ENCODE assay signal across 1 cellular context in the genomic region with DNA sequence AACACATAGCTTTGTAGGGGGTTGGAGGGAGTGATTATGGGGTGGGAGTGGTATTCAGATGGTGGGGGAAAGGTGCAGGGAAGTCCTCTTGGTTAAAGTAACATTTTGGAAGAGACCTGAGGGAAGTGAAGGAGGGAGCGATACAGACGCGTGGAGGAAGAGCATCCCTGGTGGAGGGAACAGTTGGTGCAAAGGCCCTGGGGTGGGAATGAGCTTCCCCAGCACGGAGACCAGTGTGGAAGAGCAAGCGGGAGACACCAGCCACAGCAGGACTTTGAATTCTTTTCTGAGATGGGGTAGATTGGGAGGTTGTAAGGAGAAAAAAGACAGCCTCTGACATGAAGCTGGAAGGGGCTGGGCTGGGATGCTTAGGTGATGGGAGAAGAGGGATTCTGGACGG.
TF ChIP-seq lines count a peak whose summit lies in the region.

No MANE protein-coding gene starts in this region.

TF ChIP-seq in IMR-90, 13 proteins besides CTCF, POLR2A, EP300 and RAD21:
- no peak for TF ChIP-seq NFE2L2 (IDR thresholded peaks at IDR 0.05; ENCODE audit: low read depth, low read length)
- TF ChIP-seq MAFK (IDR thresholded peaks at IDR 0.05; ENCODE audit: low read depth, low read length), result no peak
- TF ChIP-seq, protein P1, sequence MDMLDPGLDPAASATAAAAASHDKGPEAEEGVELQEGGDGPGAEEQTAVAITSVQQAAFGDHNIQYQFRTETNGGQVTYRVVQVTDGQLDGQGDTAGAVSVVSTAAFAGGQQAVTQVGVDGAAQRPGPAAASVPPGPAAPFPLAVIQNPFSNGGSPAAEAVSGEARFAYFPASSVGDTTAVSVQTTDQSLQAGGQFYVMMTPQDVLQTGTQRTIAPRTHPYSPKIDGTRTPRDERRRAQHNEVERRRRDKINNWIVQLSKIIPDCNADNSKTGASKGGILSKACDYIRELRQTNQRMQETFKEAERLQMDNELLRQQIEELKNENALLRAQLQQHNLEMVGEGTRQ (IDR thresholded peaks at IDR 0.05; ENCODE audit: low read depth, low read length), result no peak
- TF ChIP-seq MAZ (IDR thresholded peaks at IDR 0.05; ENCODE audit: borderline replicate concordance, low read depth, low read length), result no peak
- TF ChIP-seq MXI1 (IDR thresholded peaks at IDR 0.05; ENCODE audit: borderline replicate concordance, low read depth, low read length), result no peak
- no peak for TF ChIP-seq CHD1 (IDR thresholded peaks at IDR 0.05; ENCODE audit: low read depth, low read length)
- no peak for TF ChIP-seq CEBPB (IDR thresholded peaks at IDR 0.05; ENCODE audit: low read depth, low read length)
- TF ChIP-seq RFX5 (IDR thresholded peaks at IDR 0.05; ENCODE audit: low read depth, low read length), result no peak
- no peak for TF ChIP-seq FOS (IDR thresholded peaks at IDR 0.05; ENCODE audit: low read depth, low read length)
- no peak for TF ChIP-seq SMC3 (IDR thresholded peaks at IDR 0.05; ENCODE audit: low read depth, low read length)
- TF ChIP-seq RCOR1 (IDR thresholded peaks at IDR 0.05; ENCODE audit: insufficient replicate concordance, low read length), result no peak
- TF ChIP-seq, protein P2, sequence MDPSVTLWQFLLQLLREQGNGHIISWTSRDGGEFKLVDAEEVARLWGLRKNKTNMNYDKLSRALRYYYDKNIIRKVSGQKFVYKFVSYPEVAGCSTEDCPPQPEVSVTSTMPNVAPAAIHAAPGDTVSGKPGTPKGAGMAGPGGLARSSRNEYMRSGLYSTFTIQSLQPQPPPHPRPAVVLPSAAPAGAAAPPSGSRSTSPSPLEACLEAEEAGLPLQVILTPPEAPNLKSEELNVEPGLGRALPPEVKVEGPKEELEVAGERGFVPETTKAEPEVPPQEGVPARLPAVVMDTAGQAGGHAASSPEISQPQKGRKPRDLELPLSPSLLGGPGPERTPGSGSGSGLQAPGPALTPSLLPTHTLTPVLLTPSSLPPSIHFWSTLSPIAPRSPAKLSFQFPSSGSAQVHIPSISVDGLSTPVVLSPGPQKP (IDR thresholded peaks at IDR 0.05; ENCODE audit: borderline replicate concordance, low read depth, low read length), result no peak
- TF ChIP-seq BHLHE40 (IDR thresholded peaks at IDR 0.05; ENCODE audit: low read depth, low read length), result no peak
